ENCODE assay signal across 10 cellular contexts in the genomic region with DNA sequence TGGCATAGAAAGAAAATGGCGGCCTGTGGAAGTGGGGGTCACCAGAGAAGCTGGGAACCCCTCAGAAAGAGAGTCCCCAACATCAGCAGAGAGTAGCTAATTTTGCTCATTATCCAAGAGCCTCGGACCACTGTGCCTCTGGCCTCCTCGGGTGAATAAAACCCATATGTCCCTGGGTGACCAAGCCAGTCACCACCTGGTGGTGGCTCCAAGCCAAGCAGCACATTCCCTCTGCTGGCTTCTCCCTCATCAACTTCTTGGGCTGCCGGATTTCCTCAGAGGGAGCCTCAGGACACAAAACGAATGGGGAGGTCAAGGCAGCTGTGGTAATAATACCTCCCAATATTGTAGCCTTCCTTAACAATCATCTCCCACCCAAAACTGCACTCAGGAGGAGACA.
"Had no signal": no experiment of that assay in that cellular context is flagged by ENCODE, and none has a peak within 500 bp of the region (broad histone marks: within the 10 kb centered on the region; RNA-seq: fewer than 3 reads in every experiment).

No MANE protein-coding gene starts in this region.

- ATAC-seq: stimulated activated effector memory CD8-positive, alpha-beta T cell treated with anti-CD3 and anti-CD28 coated beads, Interleukin-12 subunit alpha, Interleukin-12 subunit beta, amount 100 ng/mL, for 72 hours had no signal

- H3K27ac ChIP-seq: coronary artery, thoracic aorta had no signal

- DNase-seq: activated CD4-positive, alpha-beta T cell treated with anti-CD3 and anti-CD28 coated beads, Interleukin-2, amount 50 U/mL, for 48 hours; activated naive CD4-positive, alpha-beta T cell treated with anti-CD3 and anti-CD28 coated beads, Interleukin-2, amount 10 ng/mL, durations not matched to agents 7 days and 5 days; activated T-cell treated with anti-CD3 and anti-CD28 coated beads, Interleukin-2, amount 50 U/mL, for 1 hour; foreskin fibroblast; immature natural killer cell; nephron progenitor cell; T-helper 1 cell had no signal

- H3K9me3 ChIP-seq: thoracic aorta had no signal

- H3K36me3 ChIP-seq: thoracic aorta had no signal

- H3K4me3 ChIP-seq: coronary artery, thoracic aorta had no signal
